ENCODE assay signal across 22 cellular contexts in the genomic region with DNA sequence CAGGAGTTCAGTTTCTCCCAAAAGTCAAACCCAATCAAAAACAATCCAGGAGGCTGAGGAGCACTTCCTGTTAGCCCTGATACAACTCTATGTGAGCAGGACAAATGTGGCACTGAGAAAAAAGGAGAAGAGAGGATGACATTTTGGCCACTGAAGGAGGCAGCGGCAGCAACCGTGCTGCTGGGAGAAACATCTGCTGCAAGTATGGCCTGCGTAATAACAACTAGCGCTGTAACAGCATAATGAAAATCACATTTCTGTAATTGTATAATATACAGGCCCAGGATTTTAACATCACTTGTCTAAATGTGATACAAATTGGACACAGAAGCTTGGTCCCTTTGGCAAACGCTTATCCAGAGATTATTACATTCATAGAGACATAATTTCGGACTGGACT. TPM values are rescaled to one million over a fixed set of nuclear protein-coding genes. Genes with fewer than 3 reads are reported as not detected.
A peak's percentile ranks its signal among the peaks of the same experiment; 100 is the strongest.
DNase-seq lines count a peak whose midpoint lies in the region; ATAC-seq and TF ChIP-seq lines count a peak whose summit lies in the region.
"Had no signal": no experiment of that assay in that cellular context is flagged by ENCODE, and none has a peak within 500 bp of the region (broad histone marks: within the 10 kb centered on the region; RNA-seq: fewer than 3 reads in every experiment).

No MANE protein-coding gene starts in this region.

- TF ChIP-seq RAD21 in SK-N-SH (IDR thresholded peaks at IDR 0.05; ENCODE audit: low read length): 0 out of 2 replicates have a peak, but pooled peaks have one; percentile 13

- H3K4ac ChIP-seq in neuronal stem cell (ENCODE audit: low read length): no peak overlapping the region

- H2BK120ac ChIP-seq in neuronal stem cell (ENCODE audit: low read depth, low read length): no peak overlapping the region

- no peak overlapping the region for H2BK15ac ChIP-seq in neuronal stem cell (ENCODE audit: low read length)

- H3K36me3 ChIP-seq in SK-N-SH (replicated peaks in 1 of 2; ENCODE audit: control insufficient read depth in 1 of 2, insufficient read depth in 2 of 2, low read length in 1 of 2) (no peaks in the 10 kb centered on the region), neuronal stem cell (replicated peaks in 1 of 2; ENCODE audit: control insufficient read depth in 2 of 2, insufficient read depth in 2 of 2, low read length in 2 of 2) (no peaks in the 10 kb centered on the region)

- H4K8ac ChIP-seq in neuronal stem cell (ENCODE audit: low read depth, low read length): no peak overlapping the region

- no peak overlapping the region for H2AFZ ChIP-seq in SK-N-SH (ENCODE audit: low read depth)
- H2AFZ ChIP-seq in neuronal stem cell (ENCODE audit: low read length): peak overlapping the region; percentile 20

- no peaks in the 10 kb centered on the region for H4K20me1 ChIP-seq in SK-N-SH (ENCODE audit: insufficient read depth)

- no peaks in the 10 kb centered on the region for H3K36me3 Mint-ChIP-seq in stimulated activated naive B cell treated with anti-CD40 and anti-IgM and Interleukin-4, amounts not matched to agents 10 μg/mL and 1 μg/mL and 100 μg/mL, for 72 hours

- CTCF ChIA-PET in SK-N-SH (lab: Yijun Ruan, JAX): interaction anchor here (0.7 to 11.1 kb wide), 2 partner anchors 14 to 21 kb away, joined by 3 to 119 read pairs; no protein-coding TSS in a partner anchor

- H3F3A ChIP-seq in SK-N-SH (replicated peaks; ENCODE audit: insufficient read depth): no peaks in the 10 kb centered on the region

- no peak overlapping the region for H3K4me3 Mint-ChIP-seq in stimulated activated naive B cell treated with anti-CD40 and anti-IgM and Interleukin-4, amounts not matched to agents 10 μg/mL and 1 μg/mL and 100 μg/mL, for 72 hours
- H3K4me3 Mint-ChIP-seq: CD4-positive, alpha-beta T cell had no signal

- peaks cover 28% of the 10 kb centered on the region in 2 donors for H3K27me3 Mint-ChIP-seq in stimulated activated naive B cell treated with anti-CD40 and anti-IgM and Interleukin-4, amounts not matched to agents 10 μg/mL and 1 μg/mL and 100 μg/mL, for 72 hours

- H2AK5ac ChIP-seq in neuronal stem cell (ENCODE audit: low read depth, low read length): no peak overlapping the region

- TF ChIP-seq EP300 in SK-N-SH (IDR thresholded peaks at IDR 0.05; ENCODE audit: borderline replicate concordance in 1 of 2, low read depth in 1 of 2, low read length in 1 of 2): peak in 1 of 2 experiments; percentile 88; a peak in 1 of 4 replicates

- H3K9me3 ChIP-seq in SK-N-SH (no peaks in the 10 kb centered on the region), neuronal stem cell (replicated peaks in 1 of 2; ENCODE audit: control insufficient read depth in 2 of 2, insufficient read depth in 1 of 2, low read depth in 1 of 2, low read length in 2 of 2) (peaks cover 0 to 1% of the 10 kb centered on the region in 2 donors)

- no peaks in the 10 kb centered on the region for H3K79me2 ChIP-seq in SK-N-SH (ENCODE audit: insufficient read depth)

- H2BK12ac ChIP-seq in neuronal stem cell (ENCODE audit: low read length): no peak overlapping the region

- H3K79me1 ChIP-seq in neuronal stem cell (ENCODE audit: low read depth, low read length): no peaks in the 10 kb centered on the region

- H3K23ac ChIP-seq in neuronal stem cell (ENCODE audit: low read depth, low read length, poor library complexity): no peak overlapping the region

- TF ChIP-seq CTCF in SK-N-SH (IDR thresholded peaks at IDR 0.05): no peak

- POLR2A ChIA-PET in SK-N-SH (lab: Yijun Ruan, JAX): no interaction called here

- H3K9ac ChIP-seq in SK-N-SH (no peak overlapping the region), neuronal stem cell (ENCODE audit: low read depth, low read length, poor library complexity) (no peak overlapping the region)

- H3K27ac ChIP-seq in SK-N-SH (ENCODE audit: low read depth in 2 of 2, low read length in 1 of 2) (peak overlapping the region in 1 of 2 experiments; percentile 90; a peak in 2 of 4 replicates), neuronal stem cell (replicated peaks; ENCODE audit: low read length) (no peak overlapping the region)
- H3K27ac ChIP-seq: RWPE1 had no signal

- no peak overlapping the region for H3K27ac Mint-ChIP-seq in stimulated activated naive B cell treated with anti-CD40 and anti-IgM and Interleukin-4, amounts not matched to agents 10 μg/mL and 1 μg/mL and 100 μg/mL, for 72 hours
- H3K27ac Mint-ChIP-seq: CD4-positive, alpha-beta T cell had no signal

- H3K27me3 ChIP-seq in SK-N-SH (ENCODE audit: insufficient read depth) (peaks cover 31% of the 10 kb centered on the region), neuronal stem cell (ENCODE audit: control insufficient read depth in 3 of 3, insufficient read depth in 3 of 3, low read depth in 1 of 3, low read length in 3 of 3) (peaks cover 0 to under 1% (median 0%) of the 10 kb centered on the region in 3 experiments)

- H3K4me1 ChIP-seq in SK-N-SH (ENCODE audit: control insufficient read depth in 1 of 2, insufficient read depth in 2 of 2, low read depth in 1 of 2, low read length in 1 of 2) (peaks cover 0 to 12% of the 10 kb centered on the region in 2 experiments; a peak in 2 of 4 replicates), neuronal stem cell (ENCODE audit: control insufficient read depth in 2 of 2, insufficient read depth in 1 of 2, low read depth in 1 of 2, low read length in 2 of 2) (no peaks in the 10 kb centered on the region)

- DNase-seq in AG20443 (ENCODE audit: low spot score) (peak; percentile 64), SK-N-SH (peak; percentile 55), fibroblast of peridontal ligament (ENCODE audit: extremely low read depth) (peak; percentile 27), neuronal stem cell (ENCODE audit: low spot score) (no peak), NCI-H510A (lab: John Stamatoyannopoulos, UW) (no peak)
- DNase-seq in stimulated activated naive B cell treated with anti-CD40 and anti-IgM and Interleukin-4, amounts not matched to agents 10 μg/mL and 1 μg/mL and 100 μg/mL, for 72 hours: no peak
- DNase-seq: CD4-positive, alpha-beta T cell; COR-L47; DMS79; HCEC 1CT; KG1; NCI-H1092 treated with DMSO at 0.1 percent for 48 hours; NCI-H1436 treated with DMSO at 0.1 percent for 48 hours; NCI-H2029; NCI-H226; NCI-H524; NCI-H774; NK-92 treated with Interleukin-12 subunit alpha and Interleukin-12 subunit beta, amount 100 ng/mL, for 24 hours; SHP77 treated with DMSO at 0.1 percent for 48 hours had no signal

- no peak overlapping the region for H3K4me3 ChIP-seq in SK-N-SH (ENCODE audit: low read depth in 2 of 2, low read length in 1 of 2)
- H3K4me3 ChIP-seq in neuronal stem cell (ENCODE audit: low read length in 2 of 2): no peak overlapping the region
- H3K4me3 ChIP-seq: GM12878 had no signal

- ATAC-seq in GM21526 (IDR thresholded peaks at IDR 0.05; ENCODE audit: low FRiP score, unreplicated experiment): no peak
- no peak for ATAC-seq in stimulated activated naive B cell treated with anti-CD40 and anti-IgM and Interleukin-4, amounts not matched to agents 10 μg/mL and 1 μg/mL and 100 μg/mL, for 72 hours (replicated peaks)
- ATAC-seq: GM12878 had no signal

- H3K4me1 Mint-ChIP-seq in stimulated activated naive B cell treated with anti-CD40 and anti-IgM and Interleukin-4, amounts not matched to agents 10 μg/mL and 1 μg/mL and 100 μg/mL, for 72 hours: no peaks in the 10 kb centered on the region

- H3K18ac ChIP-seq in neuronal stem cell (ENCODE audit: low read length): no peak overlapping the region

- H2BK5ac ChIP-seq in neuronal stem cell (ENCODE audit: low read length): no peak overlapping the region

- WGBS in SK-N-SH (ENCODE audit: low lambda C conversion rate): 14% methylated on average over 6 of the region's 6 CpGs
- WGBS in neuronal stem cell (ENCODE audit: extremely low coverage in 2 of 2, insufficient read length in 2 of 2, insufficient replicate concordance in 1 of 2), 2 donors: no CpG with 5 or more reads among the region's 6 CpGs

- no peaks in the 10 kb centered on the region for H3K9me3 Mint-ChIP-seq in stimulated activated naive B cell treated with anti-CD40 and anti-IgM and Interleukin-4, amounts not matched to agents 10 μg/mL and 1 μg/mL and 100 μg/mL, for 72 hours
- H3K9me3 Mint-ChIP-seq: CD4-positive, alpha-beta T cell had no signal

- H3K4me2 ChIP-seq in SK-N-SH: peak overlapping the region; percentile 21; the same call in 1 of the 2 replicates
- H3K4me2 ChIP-seq in neuronal stem cell (ENCODE audit: insufficient read depth, low read length, poor library complexity, severe bottlenecking): no peak overlapping the region

- H3K14ac ChIP-seq in neuronal stem cell (ENCODE audit: low read length): no peak overlapping the region

- no peaks in the 10 kb centered on the region for H3K9me2 ChIP-seq in SK-N-SH

- H4K91ac ChIP-seq in neuronal stem cell (ENCODE audit: low read depth, low read length, poor library complexity): no peak overlapping the region

TF ChIP-seq in SK-N-SH, 30 proteins besides CTCF, POLR2A, EP300 and RAD21 (continues in another document):
- peak; percentile 39 for TF ChIP-seq GATA2 (CRISPR knock-in tag; IDR thresholded peaks at IDR 0.05)
- peak; percentile 91 for TF ChIP-seq RCOR1 (IDR thresholded peaks at IDR 0.05; ENCODE audit: low read length)
- no peak for TF ChIP-seq POLR2AphosphoS5 (IDR thresholded peaks at IDR 0.05; ENCODE audit: low read depth, low read length)
- no peak for TF ChIP-seq TAF1 (IDR thresholded peaks at IDR 0.05; ENCODE audit: borderline replicate concordance, low read depth, low read length)
- TF ChIP-seq, protein P1, sequence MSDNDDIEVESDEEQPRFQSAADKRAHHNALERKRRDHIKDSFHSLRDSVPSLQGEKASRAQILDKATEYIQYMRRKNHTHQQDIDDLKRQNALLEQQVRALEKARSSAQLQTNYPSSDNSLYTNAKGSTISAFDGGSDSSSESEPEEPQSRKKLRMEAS (IDR thresholded peaks at IDR 0.05; ENCODE audit: low read depth): no peak
- TF ChIP-seq, protein P2, sequence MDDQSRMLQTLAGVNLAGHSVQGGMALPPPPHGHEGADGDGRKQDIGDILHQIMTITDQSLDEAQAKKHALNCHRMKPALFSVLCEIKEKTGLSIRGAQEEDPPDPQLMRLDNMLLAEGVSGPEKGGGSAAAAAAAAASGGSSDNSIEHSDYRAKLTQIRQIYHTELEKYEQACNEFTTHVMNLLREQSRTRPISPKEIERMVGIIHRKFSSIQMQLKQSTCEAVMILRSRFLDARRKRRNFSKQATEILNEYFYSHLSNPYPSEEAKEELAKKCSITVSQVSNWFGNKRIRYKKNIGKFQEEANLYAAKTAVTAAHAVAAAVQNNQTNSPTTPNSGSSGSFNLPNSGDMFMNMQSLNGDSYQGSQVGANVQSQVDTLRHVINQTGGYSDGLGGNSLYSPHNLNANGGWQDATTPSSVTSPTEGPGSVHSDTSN (IDR thresholded peaks at IDR 0.05): no peak

RNA-seq across cellular contexts. Expression of gene ELAC2, which starts 26.9 kb away (rescaled TPM):
- polyA plus RNA-seq in SK-N-SH (2012; rRNA removed): 77.6 and 95.8 TPM in 2 replicates
- polyA plus RNA-seq in SK-N-SH (2012; cell fraction: cytosol; rRNA removed): 32.5 and 55.5 TPM in 2 replicates
- 172 and 179 TPM in 2 replicates for polyA plus RNA-seq in SK-N-SH (2012; cell fraction: nucleus; rRNA removed)
- 38.7 TPM for polyA plus RNA-seq in neuronal stem cell (2013, experiment 1 of 2)
- polyA plus RNA-seq in neuronal stem cell (2013, experiment 2 of 2): 36.8 TPM

Comparison
In these comparisons a context has a peak if more than half of its experiments do, and no peak if none do; other contexts are left out.
1. DNase-seq: peak in AG20443 (single experiment), SK-N-SH (single experiment) and fibroblast of peridontal ligament (single experiment); none in neuronal stem cell (single experiment), NCI-H510A (single experiment) and stimulated activated naive B cell treated with anti-CD40 and anti-IgM and Interleukin-4, amounts not matched to agents 10 μg/mL and 1 μg/mL and 100 μg/mL, for 72 hours (single experiment).